Comparison of ENCODE assay signal across 22 cellular contexts in genomic region chr15:52303093-52303772, GRCh38. TPM values are rescaled to one million over a fixed set of nuclear protein-coding genes. Genes with fewer than 3 reads are reported as not detected.
"Had no signal": no experiment of that assay in that cellular context is flagged by ENCODE, and none has a peak within 500 bp of the region (broad histone marks: within the 10 kb centered on the region; RNA-seq: fewer than 3 reads in every experiment).

No MANE protein-coding gene starts in this region.

- ATAC-seq: left cardiac atrium; left ventricle myocardium superior; right cardiac atrium; stimulated activated naive B cell treated with anti-CD40 and anti-IgM and Interleukin-4, amounts not matched to agents 10 μg/mL and 1 μg/mL and 100 μg/mL, for 72 hours; upper lobe of right lung had no signal

- H3K27ac Mint-ChIP-seq: stimulated activated naive B cell treated with anti-CD40 and anti-IgM and Interleukin-4, amounts not matched to agents 10 μg/mL and 1 μg/mL and 100 μg/mL, for 72 hours had no signal

- H3K27me3 ChIP-seq: brain microvascular endothelial cell, stomach, suprapubic skin, tibial artery, upper lobe of right lung had no signal

- H3K4me3 ChIP-seq: coronary artery, stomach, suprapubic skin, tibial artery, upper lobe of right lung had no signal

- H3K27ac ChIP-seq: brain microvascular endothelial cell, coronary artery, stomach, suprapubic skin, tibial artery, upper lobe of right lung had no signal

- H3K36me3 ChIP-seq: brain microvascular endothelial cell, stomach, suprapubic skin, tibial artery, upper lobe of right lung had no signal

- H3K27me3 Mint-ChIP-seq: stimulated activated naive B cell treated with anti-CD40 and anti-IgM and Interleukin-4, amounts not matched to agents 10 μg/mL and 1 μg/mL and 100 μg/mL, for 72 hours had no signal

- DNase-seq: activated CD4-positive, alpha-beta T cell treated with anti-CD3 and anti-CD28 coated beads for 1 hour; activated naive CD4-positive, alpha-beta T cell treated with Interleukin-2 at 50 U/mL for 16 hours; activated T-cell treated with anti-CD3 and anti-CD28 coated beads, Interleukin-2, amount 50 U/mL, for 48 hours; amniotic stem cell; brain microvascular endothelial cell; head of caudate nucleus; hippocampal formation; left cardiac atrium; left ventricle myocardium superior; posterior cingulate gyrus; right cardiac atrium; stimulated activated CD4-positive, alpha-beta T cell treated with anti-CD3 and anti-CD28 coated beads, Interleukin-15, amount 100 ng/mL, for 24 hours; stimulated activated CD4-positive, alpha-beta T cell treated with anti-CD3 and anti-CD28 coated beads, Interleukin-2, amount 100 ng/mL, for 24 hours; stimulated activated naive B cell treated with anti-CD40 and anti-IgM and Interleukin-4, amounts not matched to agents 10 μg/mL and 1 μg/mL and 100 μg/mL, for 72 hours; stomach; tibial artery; upper lobe of right lung had no signal

- H3K4me3 Mint-ChIP-seq: nephron; stimulated activated naive B cell treated with anti-CD40 and anti-IgM and Interleukin-4, amounts not matched to agents 10 μg/mL and 1 μg/mL and 100 μg/mL, for 72 hours; T-helper 1 cell treated with Interleukin-12 subunit alpha and Interleukin-12 subunit beta and Interleukin-4 antibody, amounts not matched to agents 30 μg/mL and 1 μg/mL, for 36 hours had no signal

- H3K4me1 Mint-ChIP-seq: nephron had no signal

- H3K4me1 ChIP-seq: stomach, suprapubic skin, tibial artery, upper lobe of right lung had no signal

RNA-seq across cellular contexts. Expression of gene MYO5C, which starts 7.6 kb away (rescaled TPM):
- total RNA-seq: fibroblast of villous mesenchyme had no signal
